In the genomic region with DNA sequence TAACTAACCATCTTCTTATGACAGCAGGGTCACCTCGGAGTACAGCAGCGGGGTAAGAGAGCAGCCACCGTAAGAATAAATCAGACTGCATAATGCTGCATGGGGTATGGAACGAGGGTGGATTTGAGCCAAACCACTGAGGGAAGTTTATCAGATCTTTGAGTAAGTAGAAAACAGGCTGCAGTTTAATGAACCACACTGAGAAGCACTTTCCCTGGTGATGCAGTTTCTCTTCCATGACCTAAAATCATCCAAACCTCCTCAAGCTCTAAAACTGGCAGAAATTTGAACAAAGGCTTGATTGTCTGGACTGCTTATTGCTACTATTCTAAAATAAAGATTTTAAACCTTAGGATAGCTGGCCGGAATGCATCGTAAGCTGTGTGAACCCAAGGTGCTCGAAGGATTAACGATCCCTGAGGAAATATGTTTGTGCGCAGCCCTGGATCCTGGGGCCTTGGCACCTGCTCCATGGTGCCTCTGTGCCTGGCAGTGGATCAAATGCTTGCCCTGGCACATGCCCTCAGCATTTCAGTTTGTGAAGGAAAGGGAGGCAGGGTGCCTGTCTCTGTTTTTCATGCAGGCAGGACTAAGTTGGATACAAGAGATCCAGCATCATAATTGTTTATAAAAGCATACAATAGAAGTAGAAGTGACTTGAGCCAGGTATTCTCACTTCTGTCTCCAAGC, we compare ENCODE assay signal across 1 cellular context.
TF ChIP-seq lines count a peak whose summit lies in the region.

No MANE protein-coding gene starts in this region.

TF ChIP-seq in WTC11, 78 proteins besides CTCF, POLR2A, EP300 and RAD21 (continued from another document):
- TF ChIP-seq, protein P1, sequence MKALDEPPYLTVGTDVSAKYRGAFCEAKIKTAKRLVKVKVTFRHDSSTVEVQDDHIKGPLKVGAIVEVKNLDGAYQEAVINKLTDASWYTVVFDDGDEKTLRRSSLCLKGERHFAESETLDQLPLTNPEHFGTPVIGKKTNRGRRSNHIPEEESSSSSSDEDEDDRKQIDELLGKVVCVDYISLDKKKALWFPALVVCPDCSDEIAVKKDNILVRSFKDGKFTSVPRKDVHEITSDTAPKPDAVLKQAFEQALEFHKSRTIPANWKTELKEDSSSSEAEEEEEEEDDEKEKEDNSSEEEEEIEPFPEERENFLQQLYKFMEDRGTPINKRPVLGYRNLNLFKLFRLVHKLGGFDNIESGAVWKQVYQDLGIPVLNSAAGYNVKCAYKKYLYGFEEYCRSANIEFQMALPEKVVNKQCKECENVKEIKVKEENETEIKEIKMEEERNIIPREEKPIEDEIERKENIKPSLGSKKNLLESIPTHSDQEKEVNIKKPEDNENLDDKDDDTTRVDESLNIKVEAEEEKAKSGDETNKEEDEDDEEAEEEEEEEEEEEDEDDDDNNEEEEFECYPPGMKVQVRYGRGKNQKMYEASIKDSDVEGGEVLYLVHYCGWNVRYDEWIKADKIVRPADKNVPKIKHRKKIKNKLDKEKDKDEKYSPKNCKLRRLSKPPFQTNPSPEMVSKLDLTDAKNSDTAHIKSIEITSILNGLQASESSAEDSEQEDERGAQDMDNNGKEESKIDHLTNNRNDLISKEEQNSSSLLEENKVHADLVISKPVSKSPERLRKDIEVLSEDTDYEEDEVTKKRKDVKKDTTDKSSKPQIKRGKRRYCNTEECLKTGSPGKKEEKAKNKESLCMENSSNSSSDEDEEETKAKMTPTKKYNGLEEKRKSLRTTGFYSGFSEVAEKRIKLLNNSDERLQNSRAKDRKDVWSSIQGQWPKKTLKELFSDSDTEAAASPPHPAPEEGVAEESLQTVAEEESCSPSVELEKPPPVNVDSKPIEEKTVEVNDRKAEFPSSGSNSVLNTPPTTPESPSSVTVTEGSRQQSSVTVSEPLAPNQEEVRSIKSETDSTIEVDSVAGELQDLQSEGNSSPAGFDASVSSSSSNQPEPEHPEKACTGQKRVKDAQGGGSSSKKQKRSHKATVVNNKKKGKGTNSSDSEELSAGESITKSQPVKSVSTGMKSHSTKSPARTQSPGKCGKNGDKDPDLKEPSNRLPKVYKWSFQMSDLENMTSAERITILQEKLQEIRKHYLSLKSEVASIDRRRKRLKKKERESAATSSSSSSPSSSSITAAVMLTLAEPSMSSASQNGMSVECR (CRISPR knock-in tag; IDR thresholded peaks at IDR 0.05; ENCODE audit: borderline replicate concordance): no peak
- TF ChIP-seq, protein P2, sequence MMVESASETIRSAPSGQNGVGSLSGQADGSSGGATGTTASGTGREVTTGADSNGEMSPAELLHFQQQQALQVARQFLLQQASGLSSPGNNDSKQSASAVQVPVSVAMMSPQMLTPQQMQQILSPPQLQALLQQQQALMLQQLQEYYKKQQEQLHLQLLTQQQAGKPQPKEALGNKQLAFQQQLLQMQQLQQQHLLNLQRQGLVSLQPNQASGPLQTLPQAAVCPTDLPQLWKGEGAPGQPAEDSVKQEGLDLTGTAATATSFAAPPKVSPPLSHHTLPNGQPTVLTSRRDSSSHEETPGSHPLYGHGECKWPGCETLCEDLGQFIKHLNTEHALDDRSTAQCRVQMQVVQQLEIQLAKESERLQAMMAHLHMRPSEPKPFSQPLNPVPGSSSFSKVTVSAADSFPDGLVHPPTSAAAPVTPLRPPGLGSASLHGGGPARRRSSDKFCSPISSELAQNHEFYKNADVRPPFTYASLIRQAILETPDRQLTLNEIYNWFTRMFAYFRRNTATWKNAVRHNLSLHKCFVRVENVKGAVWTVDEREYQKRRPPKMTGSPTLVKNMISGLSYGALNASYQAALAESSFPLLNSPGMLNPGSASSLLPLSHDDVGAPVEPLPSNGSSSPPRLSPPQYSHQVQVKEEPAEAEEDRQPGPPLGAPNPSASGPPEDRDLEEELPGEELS (CRISPR knock-in tag; IDR thresholded peaks at IDR 0.05): no peak
- no peak for TF ChIP-seq TEAD4 (CRISPR knock-in tag; IDR thresholded peaks at IDR 0.05)
- TF ChIP-seq, protein P3, sequence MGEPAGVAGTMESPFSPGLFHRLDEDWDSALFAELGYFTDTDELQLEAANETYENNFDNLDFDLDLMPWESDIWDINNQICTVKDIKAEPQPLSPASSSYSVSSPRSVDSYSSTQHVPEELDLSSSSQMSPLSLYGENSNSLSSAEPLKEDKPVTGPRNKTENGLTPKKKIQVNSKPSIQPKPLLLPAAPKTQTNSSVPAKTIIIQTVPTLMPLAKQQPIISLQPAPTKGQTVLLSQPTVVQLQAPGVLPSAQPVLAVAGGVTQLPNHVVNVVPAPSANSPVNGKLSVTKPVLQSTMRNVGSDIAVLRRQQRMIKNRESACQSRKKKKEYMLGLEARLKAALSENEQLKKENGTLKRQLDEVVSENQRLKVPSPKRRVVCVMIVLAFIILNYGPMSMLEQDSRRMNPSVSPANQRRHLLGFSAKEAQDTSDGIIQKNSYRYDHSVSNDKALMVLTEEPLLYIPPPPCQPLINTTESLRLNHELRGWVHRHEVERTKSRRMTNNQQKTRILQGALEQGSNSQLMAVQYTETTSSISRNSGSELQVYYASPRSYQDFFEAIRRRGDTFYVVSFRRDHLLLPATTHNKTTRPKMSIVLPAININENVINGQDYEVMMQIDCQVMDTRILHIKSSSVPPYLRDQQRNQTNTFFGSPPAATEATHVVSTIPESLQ (CRISPR knock-in tag; IDR thresholded peaks at IDR 0.05): no peak
- no peak for TF ChIP-seq OVOL2 (CRISPR knock-in tag; IDR thresholded peaks at IDR 0.05; ENCODE audit: borderline replicate concordance)
- TF ChIP-seq, protein P4, sequence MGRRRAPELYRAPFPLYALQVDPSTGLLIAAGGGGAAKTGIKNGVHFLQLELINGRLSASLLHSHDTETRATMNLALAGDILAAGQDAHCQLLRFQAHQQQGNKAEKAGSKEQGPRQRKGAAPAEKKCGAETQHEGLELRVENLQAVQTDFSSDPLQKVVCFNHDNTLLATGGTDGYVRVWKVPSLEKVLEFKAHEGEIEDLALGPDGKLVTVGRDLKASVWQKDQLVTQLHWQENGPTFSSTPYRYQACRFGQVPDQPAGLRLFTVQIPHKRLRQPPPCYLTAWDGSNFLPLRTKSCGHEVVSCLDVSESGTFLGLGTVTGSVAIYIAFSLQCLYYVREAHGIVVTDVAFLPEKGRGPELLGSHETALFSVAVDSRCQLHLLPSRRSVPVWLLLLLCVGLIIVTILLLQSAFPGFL (CRISPR knock-in tag; IDR thresholded peaks at IDR 0.05; ENCODE audit: borderline replicate concordance): no peak
- TF ChIP-seq, protein P5, sequence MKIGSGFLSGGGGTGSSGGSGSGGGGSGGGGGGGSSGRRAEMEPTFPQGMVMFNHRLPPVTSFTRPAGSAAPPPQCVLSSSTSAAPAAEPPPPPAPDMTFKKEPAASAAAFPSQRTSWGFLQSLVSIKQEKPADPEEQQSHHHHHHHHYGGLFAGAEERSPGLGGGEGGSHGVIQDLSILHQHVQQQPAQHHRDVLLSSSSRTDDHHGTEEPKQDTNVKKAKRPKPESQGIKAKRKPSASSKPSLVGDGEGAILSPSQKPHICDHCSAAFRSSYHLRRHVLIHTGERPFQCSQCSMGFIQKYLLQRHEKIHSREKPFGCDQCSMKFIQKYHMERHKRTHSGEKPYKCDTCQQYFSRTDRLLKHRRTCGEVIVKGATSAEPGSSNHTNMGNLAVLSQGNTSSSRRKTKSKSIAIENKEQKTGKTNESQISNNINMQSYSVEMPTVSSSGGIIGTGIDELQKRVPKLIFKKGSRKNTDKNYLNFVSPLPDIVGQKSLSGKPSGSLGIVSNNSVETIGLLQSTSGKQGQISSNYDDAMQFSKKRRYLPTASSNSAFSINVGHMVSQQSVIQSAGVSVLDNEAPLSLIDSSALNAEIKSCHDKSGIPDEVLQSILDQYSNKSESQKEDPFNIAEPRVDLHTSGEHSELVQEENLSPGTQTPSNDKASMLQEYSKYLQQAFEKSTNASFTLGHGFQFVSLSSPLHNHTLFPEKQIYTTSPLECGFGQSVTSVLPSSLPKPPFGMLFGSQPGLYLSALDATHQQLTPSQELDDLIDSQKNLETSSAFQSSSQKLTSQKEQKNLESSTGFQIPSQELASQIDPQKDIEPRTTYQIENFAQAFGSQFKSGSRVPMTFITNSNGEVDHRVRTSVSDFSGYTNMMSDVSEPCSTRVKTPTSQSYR (CRISPR knock-in tag; IDR thresholded peaks at IDR 0.05): no peak
- TF ChIP-seq, protein P6, sequence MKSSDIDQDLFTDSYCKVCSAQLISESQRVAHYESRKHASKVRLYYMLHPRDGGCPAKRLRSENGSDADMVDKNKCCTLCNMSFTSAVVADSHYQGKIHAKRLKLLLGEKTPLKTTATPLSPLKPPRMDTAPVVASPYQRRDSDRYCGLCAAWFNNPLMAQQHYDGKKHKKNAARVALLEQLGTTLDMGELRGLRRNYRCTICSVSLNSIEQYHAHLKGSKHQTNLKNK (CRISPR knock-in tag; IDR thresholded peaks at IDR 0.05): no peak
- no peak for TF ChIP-seq GTF2I (CRISPR knock-in tag; conservative IDR thresholded peaks at IDR 0.05)
- no peak for TF ChIP-seq TCF7 (CRISPR knock-in tag; IDR thresholded peaks at IDR 0.05; ENCODE audit: low read depth)
- no peak for TF ChIP-seq TP53 (CRISPR knock-in tag; IDR thresholded peaks at IDR 0.05)
- TF ChIP-seq CBFB (CRISPR knock-in tag; IDR thresholded peaks at IDR 0.05; ENCODE audit: low read depth): no peak
- no peak for TF ChIP-seq ETV6 (CRISPR knock-in tag; IDR thresholded peaks at IDR 0.05)
- TF ChIP-seq NFYB (CRISPR knock-in tag; conservative IDR thresholded peaks at IDR 0.05; ENCODE audit: low read depth): no peak
